8 cellular contexts compared by ENCODE assay signal in genomic region chr10:95560288-95561199, GRCh38. TPM values are rescaled to one million over a fixed set of nuclear protein-coding genes. Genes with fewer than 3 reads are reported as not detected.
A peak's percentile ranks its signal among the peaks of the same experiment; 100 is the strongest.
DNase-seq lines count a peak whose midpoint lies in the region; ATAC-seq lines count a peak whose summit lies in the region.

No MANE protein-coding gene starts in this region.

- DNase-seq in Daoy (ENCODE audit: low read depth) (peak; percentile 31), HuH-7 (ENCODE audit: low spot score) (peak; percentile 56), cerebellar cortex (ENCODE audit: low spot score) (peak; percentile 62), left lobe of liver (ENCODE audit: low spot score) (peak; percentile 65), NCI-H446 (lab: John Stamatoyannopoulos, UW) (no peak)
- peak; percentile 42 for DNase-seq in stimulated activated CD4-positive, alpha-beta T cell treated with anti-CD3 and anti-CD28 coated beads, Interleukin-4, amount 100 ng/mL, for 1 hour

- peak; percentile 31 to 56 for ATAC-seq in activated CD4-positive, CD25-positive, alpha-beta regulatory T cell treated with anti-CD3 and anti-CD28 coated beads, Interleukin-2, amount 50 U/mL, for 24 hours
- ATAC-seq in left lobe of liver (peak; percentile 30), GM18873 (IDR thresholded peaks at IDR 0.05; ENCODE audit: low FRiP score, unreplicated experiment) (no peak)

RNA-seq across cellular contexts. Expression of gene SORBS1, which starts 0.6 kb away (rescaled TPM):
- total RNA-seq in Daoy (2014; rRNA removed; shearing (Covaris generic)) = 4.9 and 5.4 TPM in 2 replicates
- total RNA-seq in left lobe of liver = 57.9 TPM

Comparison
In these comparisons a context has a peak if more than half of its experiments do, and no peak if none do; other contexts are left out.
1. DNase-seq: peak in Daoy (single experiment), HuH-7 (single experiment), cerebellar cortex (single experiment), left lobe of liver (single experiment) and stimulated activated CD4-positive, alpha-beta T cell treated with anti-CD3 and anti-CD28 coated beads, Interleukin-4, amount 100 ng/mL, for 1 hour (single experiment); none in NCI-H446 (0 of 2).